In the genomic region with DNA sequence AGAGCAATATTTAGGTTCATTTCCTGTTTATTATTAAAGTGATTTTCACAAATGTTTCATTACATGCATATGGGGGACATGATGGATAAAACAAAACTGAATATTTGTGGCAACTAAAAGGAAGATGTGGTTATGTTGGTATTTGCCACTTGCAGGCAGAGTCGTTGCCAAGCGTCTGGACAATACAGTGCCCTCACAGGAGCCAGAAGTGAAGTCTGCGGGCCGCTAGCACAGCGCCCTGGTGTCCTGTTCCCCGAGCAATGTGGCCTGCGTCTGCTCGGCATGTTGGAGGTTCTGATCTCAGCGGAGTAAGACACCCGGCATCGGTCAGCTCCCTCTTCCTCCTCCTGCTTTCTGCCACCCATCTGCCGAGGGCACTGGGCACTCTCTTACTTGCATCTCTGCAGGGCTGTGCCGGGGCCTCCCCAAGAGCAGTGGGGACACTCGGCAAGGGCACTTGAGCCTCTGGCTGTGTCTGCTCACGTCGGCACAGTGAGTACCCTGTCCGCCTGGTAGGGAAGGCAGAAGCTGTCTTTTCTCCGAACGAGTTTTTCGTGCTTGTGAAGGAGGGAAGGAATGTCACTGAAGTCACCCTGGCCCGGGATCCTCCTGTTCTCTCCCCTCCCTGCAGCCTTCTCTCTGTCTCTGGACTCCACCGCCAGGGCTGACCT, we compare ENCODE assay signal across 19 cellular contexts. TPM values are rescaled to one million over a fixed set of nuclear protein-coding genes. Genes with fewer than 3 reads are reported as not detected.
DNase-seq lines count a peak whose midpoint lies in the region; ATAC-seq and TF ChIP-seq lines count a peak whose summit lies in the region.
"Had no signal": no experiment of that assay in that cellular context is flagged by ENCODE, and none has a peak within 500 bp of the region (broad histone marks: within the 10 kb centered on the region; RNA-seq: fewer than 3 reads in every experiment).

No MANE protein-coding gene starts in this region.

- H3K4me3 Mint-ChIP-seq in WTC11: no peak overlapping the region
- H3K4me3 Mint-ChIP-seq: activated naive CD8-positive, alpha-beta T cell treated with anti-CD3 and anti-CD28 coated beads, Interleukin-2, amount 50 U/mL, for 24 hours; activated T-cell treated with anti-CD3 and anti-CD28 coated beads, Interleukin-2, amount 50 U/mL, for 4 hours; CD8-positive, alpha-beta T cell; mesothelial cell of epicardium had no signal

- intact Hi-C loops in heart right ventricle (cut with DNase I): no loop called here

- TF ChIP-seq POLR2A in upper lobe of left lung (IDR thresholded peaks at IDR 0.05): no peak

- POLR2A ChIA-PET in SK-N-SH (lab: Yijun Ruan, JAX): no interaction called here
- POLR2A ChIA-PET in WTC11 (lab: Charles Lee): interaction anchor here (0.6 kb wide), 1 partner anchor 124 kb away, joined by 3 read pairs; no protein-coding TSS in a partner anchor

- H3K9me2 ChIP-seq in SK-N-SH: no peaks in the 10 kb centered on the region

- H3K9ac ChIP-seq in SK-N-SH: no peak overlapping the region

- no peaks in the 10 kb centered on the region for H3F3A ChIP-seq in SK-N-SH (replicated peaks; ENCODE audit: insufficient read depth)

- H3K36me3 Mint-ChIP-seq in WTC11: no peaks in the 10 kb centered on the region
- H3K36me3 Mint-ChIP-seq: CD8-positive, alpha-beta T cell; mesothelial cell of epicardium had no signal

- no peaks in the 10 kb centered on the region for H3K36me3 ChIP-seq in SK-N-SH (replicated peaks in 1 of 2; ENCODE audit: control insufficient read depth in 1 of 2, insufficient read depth in 2 of 2, low read length in 1 of 2)
- H3K36me3 ChIP-seq in heart right ventricle: no peaks in the 10 kb centered on the region
- H3K36me3 ChIP-seq in upper lobe of left lung: no peaks in the 10 kb centered on the region
- H3K36me3 ChIP-seq: tibial artery had no signal

- H4K20me1 ChIP-seq in SK-N-SH (ENCODE audit: insufficient read depth): no peaks in the 10 kb centered on the region

- H3K4me3 ChIP-seq in SK-N-SH (ENCODE audit: low read depth in 2 of 2, low read length in 1 of 2) (no peak overlapping the region), heart right ventricle (no peak overlapping the region), upper lobe of left lung (no peak overlapping the region)
- H3K4me3 ChIP-seq: tibial artery had no signal

- H3K27ac ChIP-seq in SK-N-SH (ENCODE audit: low read depth in 2 of 2, low read length in 1 of 2) (no peak overlapping the region; a peak in 1 of 4 replicates), heart right ventricle (no peak overlapping the region), upper lobe of left lung (no peak overlapping the region)
- H3K27ac ChIP-seq: tibial artery had no signal

- no peaks in the 10 kb centered on the region for H3K4me1 Mint-ChIP-seq in WTC11
- H3K4me1 Mint-ChIP-seq: activated naive CD8-positive, alpha-beta T cell treated with anti-CD3 and anti-CD28 coated beads, Interleukin-2, amount 50 U/mL, for 24 hours; mesothelial cell of epicardium had no signal

- H3K27me3 ChIP-seq in SK-N-SH (ENCODE audit: insufficient read depth) (no peaks in the 10 kb centered on the region), heart right ventricle (peaks cover 0 to 7% (median 0%) of the 10 kb centered on the region in 7 donors), upper lobe of left lung (no peaks in the 10 kb centered on the region)

- CTCF ChIA-PET in SK-N-SH (lab: Yijun Ruan, JAX): no interaction called here
- CTCF ChIA-PET in WTC11 (lab: Charles Lee): interaction anchor here (0.6 to 2.4 kb wide), 6 partner anchors 10 to 749 kb away, joined by 3 to 22 read pairs (median 4); a partner anchor contains a TSS

- no peak overlapping the region for H3K27ac Mint-ChIP-seq in WTC11
- H3K27ac Mint-ChIP-seq: activated naive CD8-positive, alpha-beta T cell treated with anti-CD3 and anti-CD28 coated beads, Interleukin-2, amount 50 U/mL, for 24 hours; CD8-positive, alpha-beta T cell; mesothelial cell of epicardium had no signal

- TF ChIP-seq EP300 in SK-N-SH (IDR thresholded peaks at IDR 0.05; ENCODE audit: borderline replicate concordance in 1 of 2, low read depth in 1 of 2, low read length in 1 of 2) (no peak), upper lobe of left lung (IDR thresholded peaks at IDR 0.05) (no peak)

- no peaks in the 10 kb centered on the region; a peak in 1 of 4 replicates for H3K4me1 ChIP-seq in SK-N-SH (ENCODE audit: control insufficient read depth in 1 of 2, insufficient read depth in 2 of 2, low read depth in 1 of 2, low read length in 1 of 2)
- peaks cover 0 to 4% (median 0%) of the 10 kb centered on the region in 9 donors for H3K4me1 ChIP-seq in heart right ventricle
- H3K4me1 ChIP-seq in upper lobe of left lung: peaks cover 0 to 6% (median 0%) of the 10 kb centered on the region in 4 donors
- H3K4me1 ChIP-seq: tibial artery had no signal

- TF ChIP-seq RAD21 in SK-N-SH (IDR thresholded peaks at IDR 0.05; ENCODE audit: low read length): no peak

- H2AFZ ChIP-seq in SK-N-SH (ENCODE audit: low read depth): no peak overlapping the region

- no peaks in the 10 kb centered on the region; the same call in 1 of the 2 replicates for H3K27me3 Mint-ChIP-seq in WTC11 (ENCODE audit: low read depth)

- no peaks in the 10 kb centered on the region for H3K79me2 ChIP-seq in SK-N-SH (ENCODE audit: insufficient read depth)

- H3K9me3 ChIP-seq in SK-N-SH: no peaks in the 10 kb centered on the region
- H3K9me3 ChIP-seq in heart right ventricle: no peaks in the 10 kb centered on the region
- no peaks in the 10 kb centered on the region for H3K9me3 ChIP-seq in upper lobe of left lung
- H3K9me3 ChIP-seq: tibial artery had no signal

- ATAC-seq in SK-N-SH treated with all-trans-retinoic acid at 6 μM for 48 hours: peak; percentile 56; the same call in 1 of the 3 replicates
- ATAC-seq in heart right ventricle: peak in 6 of 8 donors; percentile 50 to 78 (median 68)
- peak; percentile 10 to 45 for ATAC-seq in upper lobe of left lung (ENCODE audit: low FRiP score in 2 of 2)
- no peak for ATAC-seq in WTC11
- ATAC-seq: activated naive CD8-positive, alpha-beta T cell treated with anti-CD3 and anti-CD28 coated beads, Interleukin-2, amount 50 U/mL, for 24 hours; activated T-cell treated with anti-CD3 and anti-CD28 coated beads, Interleukin-2, amount 50 U/mL, for 4 hours; CD8-positive, alpha-beta T cell had no signal

- H3K9me3 Mint-ChIP-seq in WTC11: no peaks in the 10 kb centered on the region
- H3K9me3 Mint-ChIP-seq: activated naive CD8-positive, alpha-beta T cell treated with anti-CD3 and anti-CD28 coated beads, Interleukin-2, amount 50 U/mL, for 24 hours; activated T-cell treated with anti-CD3 and anti-CD28 coated beads, Interleukin-2, amount 50 U/mL, for 4 hours; CD8-positive, alpha-beta T cell; mesothelial cell of epicardium had no signal

- 67% methylated on average over 6 of the region's 22 CpGs for WGBS in SK-N-SH (ENCODE audit: low lambda C conversion rate)
- WGBS in heart right ventricle, 2 donors: 52 to 56% methylated on average over 22 of the region's 22 CpGs
- 56 to 60% methylated on average over 22 of the region's 22 CpGs for WGBS in upper lobe of left lung, 2 donors

- DNase-seq in SK-N-SH: no peak
- peak; percentile 59 for DNase-seq in RPMI8226
- no peak for DNase-seq in heart right ventricle
- peak in 1 of 2 donors; percentile 62 for DNase-seq in upper lobe of left lung
- no peak for DNase-seq in WTC11 (ENCODE audit: low spot score)
- no peak for DNase-seq in stimulated activated CD4-positive, alpha-beta T cell treated with anti-CD3 and anti-CD28 coated beads, Interleukin-1b, Interleukin-23, amount 100 ng/mL, for 48 hours
- DNase-seq in activated CD4-positive, alpha-beta T cell treated with anti-CD3 and anti-CD28 coated beads, Interleukin-2, amount 50 U/mL, for 1 hour: no peak
- DNase-seq: activated naive CD8-positive, alpha-beta T cell treated with anti-CD3 and anti-CD28 coated beads, Interleukin-2, amount 50 U/mL, for 24 hours; activated T-cell treated with anti-CD3 and anti-CD28 coated beads, Interleukin-2, amount 50 U/mL, for 4 hours; CD8-positive, alpha-beta T cell; cerebellar nuclear complex; glutamatergic neuron; H7; NCI-H1092 treated with DMSO at 0.1 percent for 48 hours; NCI-H2171; nucleus accumbens; tibial artery had no signal

- no peak for TF ChIP-seq CTCF in SK-N-SH (IDR thresholded peaks at IDR 0.05)
- no peak for TF ChIP-seq CTCF in heart right ventricle (IDR thresholded peaks at IDR 0.05)
- TF ChIP-seq CTCF in upper lobe of left lung (IDR thresholded peaks at IDR 0.05): no peak
- TF ChIP-seq CTCF in WTC11 (IDR thresholded peaks at IDR 0.05): no peak

- no peak overlapping the region for H3K4me2 ChIP-seq in SK-N-SH

TF ChIP-seq in SK-N-SH, 30 proteins besides CTCF, POLR2A, EP300 and RAD21 (continues in another document):
- TF ChIP-seq SMC3 (IDR thresholded peaks at IDR 0.05; ENCODE audit: low read depth, low read length) (no peak), MXI1 (IDR thresholded peaks at IDR 0.05; ENCODE audit: low read depth, low read length) (no peak), GATA2 (CRISPR knock-in tag; IDR thresholded peaks at IDR 0.05) (no peak), SIN3A (IDR thresholded peaks at IDR 0.05; ENCODE audit: borderline replicate concordance, low read depth, low read length) (no peak)

TF ChIP-seq in WTC11, 78 proteins besides CTCF, POLR2A, EP300 and RAD21 (continues in another document):
- no peak for TF ChIP-seq ZNF138 (CRISPR knock-in tag; conservative IDR thresholded peaks at IDR 0.05)

RNA-seq across cellular contexts. Expression of a gene that starts 10.5 kb away (rescaled TPM):
- 9.3 and 11.5 TPM in 2 replicates for polyA plus RNA-seq in SK-N-SH (2012; rRNA removed)
- polyA plus RNA-seq in SK-N-SH (2012; cell fraction: cytosol; rRNA removed): 5.2 and 8.1 TPM in 2 replicates
- polyA plus RNA-seq in SK-N-SH (2012; cell fraction: nucleus; rRNA removed): 10.9 and 13.7 TPM in 2 replicates
- total RNA-seq in heart right ventricle: 10 to 100 TPM in 4 of 10 donors, 1 to 10 TPM in 6; 8.0 to 18.9 (median 9.6) TPM
- 10 to 100 TPM in 1 of 2 donors, 1 to 10 TPM in 1; 8.1 to 16.7 TPM for polyA plus RNA-seq in heart right ventricle
- total RNA-seq in upper lobe of left lung: 10 to 100 TPM; 19.6 to 49.2 (median 25.0) TPM
- total RNA-seq in WTC11 (2021): 129 to 134 TPM (median 129 TPM) in 3 replicates

RNA-seq across cellular contexts. Expression of a gene that starts 46.0 kb away (rescaled TPM):
- polyA plus RNA-seq in SK-N-SH (2012; rRNA removed): 156 and 158 TPM in 2 replicates
- 69.0 and 103 TPM in 2 replicates for polyA plus RNA-seq in SK-N-SH (2012; cell fraction: cytosol; rRNA removed)
- 73.0 and 98.4 TPM in 2 replicates for polyA plus RNA-seq in SK-N-SH (2012; cell fraction: nucleus; rRNA removed)
- total RNA-seq in heart right ventricle: 100 to 1,000 TPM in 4 of 10 donors, 10 to 100 TPM in 6; 84.7 to 173 (median 99.0) TPM
- 100 to 1,000 TPM; 231 to 258 TPM for polyA plus RNA-seq in heart right ventricle
- total RNA-seq in upper lobe of left lung: 100 to 1,000 TPM; 127 to 426 (median 315) TPM
- 21.9 to 28.6 TPM (median 23.8 TPM) in 3 replicates for total RNA-seq in WTC11 (2021)

RNA-seq across cellular contexts. Expression of a gene that starts 54.2 kb away (rescaled TPM):
- 12.0 and 13.1 TPM in 2 replicates for polyA plus RNA-seq in SK-N-SH (2012; rRNA removed)
- 7.7 and 10.5 TPM in 2 replicates for polyA plus RNA-seq in SK-N-SH (2012; cell fraction: cytosol; rRNA removed)
- 8.9 and 13.2 TPM in 2 replicates for polyA plus RNA-seq in SK-N-SH (2012; cell fraction: nucleus; rRNA removed)
- 10 to 100 TPM; 12.8 to 18.2 (median 15.2) TPM for total RNA-seq in heart right ventricle
- polyA plus RNA-seq in heart right ventricle: 10 to 100 TPM; 17.6 to 33.4 TPM
- total RNA-seq in upper lobe of left lung: 10 to 100 TPM; 15.6 to 34.4 (median 18.5) TPM
- total RNA-seq in WTC11 (2021): 16.2 to 18.5 TPM (median 16.6 TPM) in 3 replicates
